Comparison of ENCODE assay signal across 3 cellular contexts in the genomic region with DNA sequence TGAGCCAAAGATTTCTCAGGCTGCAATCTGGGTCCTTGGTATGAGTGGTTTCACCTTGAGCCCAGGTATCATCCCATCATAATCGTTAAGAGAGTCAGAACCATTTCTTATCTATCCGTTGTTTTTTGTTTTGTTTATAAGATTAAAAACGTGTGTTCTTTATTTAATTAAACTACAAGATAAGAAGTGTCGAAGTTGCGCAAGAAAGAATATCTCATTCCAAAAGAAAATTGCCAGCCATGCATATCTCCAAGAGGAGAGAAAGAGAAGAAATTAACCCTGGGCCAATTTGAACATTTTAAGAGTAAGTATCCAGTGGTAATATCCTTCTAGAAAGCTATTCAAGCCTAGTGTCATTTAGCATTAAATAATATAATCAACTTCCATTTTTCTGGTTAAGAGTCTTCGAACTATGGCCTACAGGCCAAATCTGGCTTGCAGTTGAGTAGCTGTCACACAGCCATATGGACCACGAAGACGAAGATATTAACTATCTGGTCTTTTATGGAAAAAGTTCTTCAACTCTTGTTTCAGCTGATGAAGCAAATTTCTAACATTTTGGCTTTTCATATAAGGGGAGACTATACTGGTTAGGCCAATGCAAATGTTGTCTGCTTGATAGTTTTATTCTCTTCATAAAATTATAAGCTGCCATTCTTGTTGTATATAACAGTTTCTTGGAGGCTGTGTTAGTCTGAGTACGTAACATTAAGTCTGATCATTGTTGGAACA.
A peak's percentile ranks its signal among the peaks of the same experiment; 100 is the strongest.
TF ChIP-seq lines count a peak whose summit lies in the region.

No MANE protein-coding gene starts in this region.

TF ChIP-seq in A549, 52 proteins besides CTCF, POLR2A, EP300 and RAD21:
- TF ChIP-seq BHLHE40 (IDR thresholded peaks at IDR 0.05; ENCODE audit: low read depth, low read length) (no peak), ZC3H11A (IDR thresholded peaks at IDR 0.05) (no peak), HDAC2 (IDR thresholded peaks at IDR 0.05) (no peak), MAFK (IDR thresholded peaks at IDR 0.05; ENCODE audit: partially characterized antibody) (peak; percentile 63), NPAS2 (CRISPR knock-in tag; IDR thresholded peaks at IDR 0.05; ENCODE audit: borderline replicate concordance) (no peak), JUN (IDR thresholded peaks at IDR 0.05) (no peak)

TF ChIP-seq in IMR-90, 13 proteins besides CTCF, POLR2A, EP300 and RAD21:
- no peak for TF ChIP-seq MAZ (IDR thresholded peaks at IDR 0.05; ENCODE audit: borderline replicate concordance, low read depth, low read length)
- TF ChIP-seq NFE2L2 (IDR thresholded peaks at IDR 0.05; ENCODE audit: low read depth, low read length) = no peak
- no peak for TF ChIP-seq BHLHE40 (IDR thresholded peaks at IDR 0.05; ENCODE audit: low read depth, low read length)
- TF ChIP-seq MXI1 (IDR thresholded peaks at IDR 0.05; ENCODE audit: borderline replicate concordance, low read depth, low read length) = no peak
- peak; percentile 63 for TF ChIP-seq CEBPB (IDR thresholded peaks at IDR 0.05; ENCODE audit: low read depth, low read length)

TF ChIP-seq in H1, 55 proteins besides CTCF, POLR2A, EP300 and RAD21:
- TF ChIP-seq CEBPB (IDR thresholded peaks at IDR 0.05; ENCODE audit: low read depth, low read length) (peak; percentile 73; the same call in 1 of the 2 replicates), SAP30 (IDR thresholded peaks at IDR 0.05; ENCODE audit: insufficient read depth, insufficient replicate concordance, low read length) (no peak)
TF ChIP-seq in H1: peak in this region for 1.
